Comparison of ENCODE assay signal across 8 cellular contexts in the genomic region with DNA sequence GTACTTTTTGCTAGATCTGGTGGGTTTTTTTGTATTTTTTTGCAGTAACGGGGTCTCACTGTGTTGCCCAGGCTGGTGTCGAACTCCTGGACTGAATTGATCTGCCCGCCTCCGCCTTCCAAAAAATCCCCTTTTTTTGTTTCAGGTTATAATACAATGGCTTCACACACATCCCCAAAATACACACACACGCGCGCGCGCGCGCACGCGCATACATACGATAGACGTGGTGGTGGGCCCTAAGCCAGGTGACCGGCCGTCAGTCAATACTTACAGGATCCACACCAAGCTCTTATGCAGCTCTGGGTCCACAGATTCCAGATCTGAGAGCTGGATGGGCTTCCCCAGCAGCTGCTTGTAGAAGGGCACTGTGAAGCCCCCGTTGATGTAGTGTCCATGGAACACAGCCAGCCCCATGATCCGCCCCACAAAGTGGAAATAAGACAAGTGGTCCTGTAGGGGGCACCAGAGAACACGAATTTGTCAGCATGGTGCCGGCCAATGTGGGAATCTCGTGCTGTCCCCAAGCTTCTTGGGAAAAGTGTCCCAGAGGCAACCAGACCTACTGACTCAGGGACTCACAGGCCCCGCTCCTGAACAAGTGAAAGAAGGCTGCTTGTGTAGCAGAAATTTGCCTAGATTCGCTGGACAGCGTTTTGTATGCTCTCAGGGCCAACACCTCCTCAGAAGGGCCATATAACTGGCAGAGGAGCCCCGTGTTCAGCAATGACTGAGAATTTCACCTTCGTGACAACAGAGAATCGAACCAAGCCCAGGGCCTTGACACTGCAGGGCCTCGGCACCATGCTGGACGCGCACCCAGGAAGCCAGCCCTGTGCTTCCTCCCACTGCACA.
A peak's percentile ranks its signal among the peaks of the same experiment; 100 is the strongest.
DNase-seq lines count a peak whose midpoint lies in the region; ATAC-seq and TF ChIP-seq lines count a peak whose summit lies in the region.

No MANE protein-coding gene starts in this region.

- peak; percentile 78 for TF ChIP-seq CTCF in AG10803 (conservative IDR thresholded peaks at IDR 0.05; ENCODE audit: low read length)
- TF ChIP-seq CTCF in activated CD8-positive, alpha-beta T cell treated with anti-CD3 and anti-CD28 coated beads for 36 hours (IDR thresholded peaks at IDR 0.05), result peak; percentile 84

- H3K4me3 ChIP-seq in AG10803 (ENCODE audit: low read length) (no peak overlapping the region), H7 (ENCODE audit: insufficient read depth, low read depth, low read length) (no peak overlapping the region)
- H3K4me3 ChIP-seq in effector memory CD4-positive, alpha-beta T cell (ENCODE audit: insufficient read depth, low read depth, low read length, poor library complexity, severe bottlenecking), result no peak overlapping the region

- H3K36me3 ChIP-seq in H7 (replicated peaks; ENCODE audit: control insufficient read depth, insufficient read depth, low read length), result peaks cover 25% of the 10 kb centered on the region
- peaks cover 84% of the 10 kb centered on the region for H3K36me3 ChIP-seq in effector memory CD4-positive, alpha-beta T cell (ENCODE audit: control insufficient read depth, insufficient read depth, low read length)

- peaks cover 35% of the 10 kb centered on the region for H3K36me3 Mint-ChIP-seq in activated CD8-positive, alpha-beta T cell treated with anti-CD3 and anti-CD28 coated beads for 36 hours (ENCODE audit: low read depth)

- H3K27ac ChIP-seq in effector memory CD4-positive, alpha-beta T cell (ENCODE audit: insufficient read depth, low read length, poor library complexity, severe bottlenecking), result no peak overlapping the region

- H3K9me3 ChIP-seq in effector memory CD4-positive, alpha-beta T cell (ENCODE audit: control insufficient read depth, low read length), result no peaks in the 10 kb centered on the region

- H3K27me3 Mint-ChIP-seq in activated CD8-positive, alpha-beta T cell treated with anti-CD3 and anti-CD28 coated beads for 36 hours, result no peaks in the 10 kb centered on the region

- peak; percentile 84 for DNase-seq in AG10803 (ENCODE audit: low read depth)
- DNase-seq in H7, result peak; percentile 95
- peak; percentile 77 to 91 for DNase-seq in NCI-H526 (lab: John Stamatoyannopoulos, UW)
- peak; percentile 72 for DNase-seq in activated CD8-positive, alpha-beta T cell treated with anti-CD3 and anti-CD28 coated beads for 36 hours
- peak; percentile 22 to 56 (median 29) for DNase-seq in effector memory CD4-positive, alpha-beta T cell
- DNase-seq in lung microvascular endothelial cell (ENCODE audit: low read depth in 2 of 2), result peak; percentile 93
- DNase-seq in stimulated activated CD4-positive, alpha-beta T cell treated with anti-CD3 and anti-CD28 coated beads, TNF-alpha, amount 100 ng/mL, for 48 hours (ENCODE audit: low read depth in 3 of 3), result peak; percentile 15 to 53 (median 37)

- no peaks in the 10 kb centered on the region for H3K4me1 Mint-ChIP-seq in activated CD8-positive, alpha-beta T cell treated with anti-CD3 and anti-CD28 coated beads for 36 hours (ENCODE audit: low read depth)

- peak overlapping the region; percentile 59 for H3K27ac Mint-ChIP-seq in activated CD8-positive, alpha-beta T cell treated with anti-CD3 and anti-CD28 coated beads for 36 hours

- H3K4me1 ChIP-seq in effector memory CD4-positive, alpha-beta T cell (ENCODE audit: control insufficient read depth, insufficient read depth, low read length, poor library complexity, severe bottlenecking), result no peaks in the 10 kb centered on the region

- no peaks in the 10 kb centered on the region for H3K27me3 ChIP-seq in H7 (ENCODE audit: control insufficient read depth, insufficient read depth, low read length)
- H3K27me3 ChIP-seq in effector memory CD4-positive, alpha-beta T cell (replicated peaks; ENCODE audit: control insufficient read depth, insufficient read depth, low read length, poor library complexity, severe bottlenecking), result no peaks in the 10 kb centered on the region

- no peaks in the 10 kb centered on the region for H3K9me3 Mint-ChIP-seq in activated CD8-positive, alpha-beta T cell treated with anti-CD3 and anti-CD28 coated beads for 36 hours

- POLR2A ChIA-PET in activated CD8-positive, alpha-beta T cell treated with anti-CD3 and anti-CD28 coated beads for 36 hours (lab: Charles Lee), result no interaction called here

- ATAC-seq in activated CD8-positive, alpha-beta T cell treated with anti-CD3 and anti-CD28 coated beads for 36 hours, result peak; percentile 77
- ATAC-seq in HG03521 (IDR thresholded peaks at IDR 0.05; ENCODE audit: unreplicated experiment), result no peak

- no peak overlapping the region for H3K4me3 Mint-ChIP-seq in activated CD8-positive, alpha-beta T cell treated with anti-CD3 and anti-CD28 coated beads for 36 hours

- intact Hi-C loops in activated CD8-positive, alpha-beta T cell treated with anti-CD3 and anti-CD28 coated beads for 36 hours (cut with micrococcal nuclease), result loop anchor here (2.0 kb wide), 1 partner anchor 272 kb away; no protein-coding TSS in a partner anchor

- CTCF ChIA-PET in activated CD8-positive, alpha-beta T cell treated with anti-CD3 and anti-CD28 coated beads for 36 hours (lab: Charles Lee), result interaction anchor here (0.6 to 4.6 kb wide), 13 partner anchors 10 to 273 kb away, joined by 3 to 21 read pairs (median 3); no protein-coding TSS in a partner anchor

Comparison
In these comparisons a context has a peak if more than half of its experiments do, and no peak if none do; other contexts are left out.
1. DNase-seq: peak in every context shown above with its lines; median percentile 95 in H7; 93 in lung microvascular endothelial cell; 84 in AG10803; 84 in NCI-H526; 72 in activated CD8-positive, alpha-beta T cell treated with anti-CD3 and anti-CD28 coated beads for 36 hours; 37 in stimulated activated CD4-positive, alpha-beta T cell treated with anti-CD3 and anti-CD28 coated beads, TNF-alpha, amount 100 ng/mL, for 48 hours; 29 in effector memory CD4-positive, alpha-beta T cell.